Comparison of ENCODE assay signal across 18 cellular contexts in genomic region chr5:98214240-98215051, GRCh38.
DNase-seq lines count a peak whose midpoint lies in the region; ATAC-seq, FAIRE-seq and TF ChIP-seq lines count a peak whose summit lies in the region.
"Had no signal": no experiment of that assay in that cellular context is flagged by ENCODE, and none has a peak within 500 bp of the region (broad histone marks: within the 10 kb centered on the region; RNA-seq: fewer than 3 reads in every experiment).

No MANE protein-coding gene starts in this region.

- H3K27me3 ChIP-seq in left ventricle myocardium inferior (ENCODE audit: low read depth) (no peaks in the 10 kb centered on the region), right atrium auricular region (no peaks in the 10 kb centered on the region), SJCRH30 (no peaks in the 10 kb centered on the region), HepG2 (ENCODE audit: control insufficient read depth in 1 of 2, insufficient read depth in 2 of 2, low read length in 2 of 2) (no peaks in the 10 kb centered on the region; a peak in 1 of 5 replicates)
- H3K27me3 ChIP-seq: neutrophil, suprapubic skin had no signal

- TF ChIP-seq EP300 in HepG2 (IDR thresholded peaks at IDR 0.05; ENCODE audit: low read depth in 2 of 2, low read length in 2 of 2) (no peak), HepG2 (CRISPR knock-in tag; IDR thresholded peaks at IDR 0.05; ENCODE audit: borderline replicate concordance) (no peak)

- H3K79me2 ChIP-seq in HepG2 (ENCODE audit: insufficient read depth, low read length) = no peaks in the 10 kb centered on the region

- H3K4me2 ChIP-seq in HepG2 (ENCODE audit: low read depth, low read length) = no peak overlapping the region

- H3K9ac ChIP-seq in HepG2 (ENCODE audit: insufficient read depth, low read depth, low read length) = no peak overlapping the region

- DNase-seq in left ventricle myocardium inferior (peak; percentile 17), right atrium auricular region (ENCODE audit: low spot score) (no peak), SJCRH30 (peak; percentile 98), hepatic stellate cell (ENCODE audit: low spot score) (peak; percentile 2), activated gamma-delta T cell treated with Interleukin-2 at 50 U/mL for 16 hours (no peak), NCI-H748 (lab: John Stamatoyannopoulos, UW; ENCODE audit: unreplicated experiment) (no peak), HepG2 (ENCODE audit: low spot score) (no peak)
- DNase-seq in activated CD8-positive, alpha-beta memory T cell treated with anti-CD3 and anti-CD28 coated beads for 24 hours = no peak
- DNase-seq: activated B cell treated with CpG ODN at 0.5 μM for 24 hours; activated CD8-positive, alpha-beta memory T cell treated with anti-CD3 and anti-CD28 coated beads, Interleukin-2, amount 50 U/mL, for 48 hours; DMS153; NCI-H1092 treated with DMSO at 0.1 percent for 48 hours; stimulated activated CD4-positive, alpha-beta T cell treated with anti-CD3 and anti-CD28 coated beads, Interleukin-12 subunit alpha, Interleukin-12 subunit beta, amount 100 ng/mL, for 4 hours had no signal

- H4K20me1 ChIP-seq in HepG2 (ENCODE audit: insufficient read depth, low read length) = no peaks in the 10 kb centered on the region

- no peak for ATAC-seq in HepG2
- ATAC-seq: activated naive CD4-positive, alpha-beta T cell treated with anti-CD3 and anti-CD28 coated beads, Interleukin-2, amount 50 U/mL, for 72 hours; GM12878 had no signal

- in situ Hi-C loops in HepG2 (cut with HindIII; ENCODE audit: extremely low pct_ligation_motif_present, low pct_unique_long_range_greater_than_20kb) = no loop called here

- H2AFZ ChIP-seq in HepG2 (ENCODE audit: low read length) = no peak overlapping the region

- BruUV-seq in HepG2 (replicated peaks; lab: Mats Ljungman, UMichigan) = no TSS peak

- H3K36me3 ChIP-seq in left ventricle myocardium inferior (no peaks in the 10 kb centered on the region), right atrium auricular region (no peaks in the 10 kb centered on the region), SJCRH30 (no peaks in the 10 kb centered on the region), HepG2 (replicated peaks in 1 of 2; ENCODE audit: control insufficient read depth in 1 of 2, insufficient read depth in 2 of 2, low read length in 2 of 2) (no peaks in the 10 kb centered on the region)
- H3K36me3 ChIP-seq: neutrophil, suprapubic skin had no signal

- TF ChIP-seq RAD21 in HepG2 (CRISPR knock-in tag; IDR thresholded peaks at IDR 0.05) = no peak

- WGBS in HepG2 (ENCODE audit: low lambda C conversion rate) = 6% methylated on average over 7 of the region's 7 CpGs

- TF ChIP-seq POLR2A in HepG2 (IDR thresholded peaks at IDR 0.05; ENCODE audit: insufficient read depth in 1 of 2, low read depth in 2 of 2, low read length in 2 of 2) = no peak

- H3K27ac ChIP-seq in left ventricle myocardium inferior (replicated peaks) = no peak overlapping the region
- no peak overlapping the region for H3K27ac ChIP-seq in right atrium auricular region
- H3K27ac ChIP-seq in SJCRH30 = peak overlapping the region; percentile 56
- no peak overlapping the region for H3K27ac ChIP-seq in HepG2 (ENCODE audit: extremely low read length, insufficient read depth, low read length)
- H3K27ac ChIP-seq: epithelial cell of prostate, neutrophil, suprapubic skin had no signal

- no peak for TF ChIP-seq CTCF in left ventricle myocardium inferior (IDR thresholded peaks at IDR 0.05; ENCODE audit: borderline replicate concordance)
- no peak for TF ChIP-seq CTCF in right atrium auricular region (IDR thresholded peaks at IDR 0.05)
- TF ChIP-seq CTCF in HepG2 (CRISPR knock-in tag; IDR thresholded peaks at IDR 0.05) = no peak

- H3K4me1 ChIP-seq in left ventricle myocardium inferior (no peaks in the 10 kb centered on the region), right atrium auricular region (no peaks in the 10 kb centered on the region), SJCRH30 (peaks cover 22% of the 10 kb centered on the region), HepG2 (ENCODE audit: insufficient read depth, low read length) (no peaks in the 10 kb centered on the region)
- H3K4me1 ChIP-seq: suprapubic skin had no signal

- H3K9me3 ChIP-seq in left ventricle myocardium inferior (replicated peaks) (no peaks in the 10 kb centered on the region), right atrium auricular region (no peaks in the 10 kb centered on the region), SJCRH30 (replicated peaks) (no peaks in the 10 kb centered on the region), HepG2 (ENCODE audit: low read length) (no peaks in the 10 kb centered on the region)
- H3K9me3 ChIP-seq: neutrophil, suprapubic skin had no signal

- no peak overlapping the region for H3K4me3 ChIP-seq in left ventricle myocardium inferior
- no peak overlapping the region for H3K4me3 ChIP-seq in right atrium auricular region
- H3K4me3 ChIP-seq in SJCRH30 = no peak overlapping the region
- H3K4me3 ChIP-seq in HepG2 (replicated peaks in 1 of 3; ENCODE audit: insufficient read depth in 1 of 3, low read depth in 2 of 3, low read length in 3 of 3) = no peak overlapping the region
- H3K4me3 ChIP-seq: GM12878, suprapubic skin had no signal

- POLR2A ChIA-PET in HepG2 (lab: Yijun Ruan, JAX) = no interaction called here

- intact Hi-C loops in left ventricle myocardium inferior (cut with micrococcal nuclease) = no loop called here
- intact Hi-C loops in HepG2 (cut with micrococcal nuclease; ENCODE audit: unreplicated experiment) = no loop called here

- CTCF ChIA-PET in HepG2 (lab: Yijun Ruan, JAX; ENCODE audit: low intra/inter-chr PET ratio, low total read pairs) = no interaction called here

- no peak for FAIRE-seq in HepG2 (lab: Jason Lieb, UNC)
- FAIRE-seq: GM12878 had no signal

TF ChIP-seq in HepG2, 621 proteins besides CTCF, POLR2A, EP300 and RAD21:
- no peak for TF ChIP-seq ZFP62 (CRISPR knock-in tag; IDR thresholded peaks at IDR 0.05)
- no peak for TF ChIP-seq IRF1 (CRISPR knock-in tag; IDR thresholded peaks at IDR 0.05; ENCODE audit: low read depth)
- TF ChIP-seq ZNF382 (CRISPR knock-in tag; IDR thresholded peaks at IDR 0.05; ENCODE audit: borderline replicate concordance) = no peak

Comparison
In these comparisons a context has a peak if more than half of its experiments do, and no peak if none do; other contexts are left out.
1. DNase-seq: peak in left ventricle myocardium inferior (single experiment), SJCRH30 (2 of 2) and hepatic stellate cell (single experiment); none in right atrium auricular region (single experiment), activated gamma-delta T cell treated with Interleukin-2 at 50 U/mL for 16 hours (single experiment), NCI-H748 (single experiment), HepG2 (single experiment) and activated CD8-positive, alpha-beta memory T cell treated with anti-CD3 and anti-CD28 coated beads for 24 hours (single experiment).